15 cellular contexts compared by ENCODE assay signal in genomic region chr5:42360061-42360460, GRCh38.
DNase-seq lines count a peak whose midpoint lies in the region; ATAC-seq and TF ChIP-seq lines count a peak whose summit lies in the region.
"Had no signal": no experiment of that assay in that cellular context is flagged by ENCODE, and none has a peak within 500 bp of the region (broad histone marks: within the 10 kb centered on the region; RNA-seq: fewer than 3 reads in every experiment).

No MANE protein-coding gene starts in this region.

- TF ChIP-seq CTCF in AG10803 (conservative IDR thresholded peaks at IDR 0.05; ENCODE audit: low read length): no peak
- no peak for TF ChIP-seq CTCF in neural progenitor cell (IDR thresholded peaks at IDR 0.05)

- H3K9me3 Mint-ChIP-seq in neural progenitor cell: peaks cover 14% of the 10 kb centered on the region
- peaks cover 6% of the 10 kb centered on the region for H3K9me3 Mint-ChIP-seq in natural killer cell treated with Interleukin-12 subunit alpha and Interleukin-12 subunit beta and Interleukin-15 and Interleukin-18, amount 100 ng/mL, for 72 hours
- no peaks in the 10 kb centered on the region for H3K9me3 Mint-ChIP-seq in effector memory CD8-positive, alpha-beta T cell
- H3K9me3 Mint-ChIP-seq: activated T-helper 2 cell treated with anti-CD3 and anti-CD28 coated beads, Interferon-gamma antibody, Interleukin-2, Interleukin-4, amounts not matched to agents 10 μg/mL and 5 μg/mL and 100 μg/mL, durations not matched to agents 14 hours and 24 hours and 36 hours had no signal

- DNase-seq in AG10803 (ENCODE audit: low read depth): peak; percentile 30
- peak; percentile 37 for DNase-seq in M059J (ENCODE audit: low read depth)
- DNase-seq in fibroblast of gingiva (ENCODE audit: low read depth): peak; percentile 89
- no peak for DNase-seq in neural progenitor cell (ENCODE audit: low spot score)
- DNase-seq in MG63: no peak
- no peak for DNase-seq in natural killer cell treated with Interleukin-12 subunit alpha and Interleukin-12 subunit beta and Interleukin-15 and Interleukin-18, amount 100 ng/mL, for 72 hours (ENCODE audit: low spot score)
- DNase-seq in effector memory CD8-positive, alpha-beta T cell: no peak
- DNase-seq: activated CD4-positive, alpha-beta T cell treated with anti-CD3 and anti-CD28 coated beads, Interleukin-2, amount 50 U/mL, for 4 hours; effector CD4-positive, alpha-beta T cell; left cardiac atrium; natural killer cell; NCI-H2107 had no signal

- H3F3A ChIP-seq in neural progenitor cell (ENCODE audit: low read depth): peaks cover 17% of the 10 kb centered on the region

- H3K4me3 Mint-ChIP-seq in neural progenitor cell: no peak overlapping the region
- no peak overlapping the region for H3K4me3 Mint-ChIP-seq in natural killer cell treated with Interleukin-12 subunit alpha and Interleukin-12 subunit beta and Interleukin-15 and Interleukin-18, amount 100 ng/mL, for 72 hours
- H3K4me3 Mint-ChIP-seq in effector memory CD8-positive, alpha-beta T cell: no peak overlapping the region
- H3K4me3 Mint-ChIP-seq: natural killer cell had no signal

- no peak overlapping the region for H2AFZ ChIP-seq in neural progenitor cell (replicated peaks)

- H3K27me3 ChIP-seq in neural progenitor cell: no peaks in the 10 kb centered on the region
- no peaks in the 10 kb centered on the region for H3K27me3 ChIP-seq in MG63

- H3K79me2 ChIP-seq in neural progenitor cell (ENCODE audit: low read depth): no peaks in the 10 kb centered on the region

- no peak overlapping the region for H3K27ac ChIP-seq in neural progenitor cell

- peaks cover 18% of the 10 kb centered on the region for H3K4me1 ChIP-seq in neural progenitor cell

- H3K9ac ChIP-seq in neural progenitor cell: no peak overlapping the region

- peak overlapping the region; percentile 19 for H3K27ac Mint-ChIP-seq in neural progenitor cell
- no peak overlapping the region for H3K27ac Mint-ChIP-seq in natural killer cell treated with Interleukin-12 subunit alpha and Interleukin-12 subunit beta and Interleukin-15 and Interleukin-18, amount 100 ng/mL, for 72 hours
- no peak overlapping the region for H3K27ac Mint-ChIP-seq in effector memory CD8-positive, alpha-beta T cell
- H3K27ac Mint-ChIP-seq: activated T-helper 2 cell treated with anti-CD3 and anti-CD28 coated beads, Interferon-gamma antibody, Interleukin-2, Interleukin-4, amounts not matched to agents 10 μg/mL and 5 μg/mL and 100 μg/mL, durations not matched to agents 14 hours and 24 hours and 36 hours; natural killer cell had no signal

- H3K4me2 ChIP-seq in neural progenitor cell: peak overlapping the region; percentile 29

- ATAC-seq in natural killer cell treated with Interleukin-12 subunit alpha and Interleukin-12 subunit beta and Interleukin-15 and Interleukin-18, amount 100 ng/mL, for 72 hours: no peak
- ATAC-seq in effector memory CD8-positive, alpha-beta T cell (replicated peaks): no peak
- ATAC-seq in HG02840 (IDR thresholded peaks at IDR 0.05; ENCODE audit: low FRiP score, unreplicated experiment): no peak
- ATAC-seq: natural killer cell had no signal

- H3K27me3 Mint-ChIP-seq in neural progenitor cell (ENCODE audit: insufficient read depth, low read depth): peaks cover 3% of the 10 kb centered on the region
- no peaks in the 10 kb centered on the region for H3K27me3 Mint-ChIP-seq in natural killer cell treated with Interleukin-12 subunit alpha and Interleukin-12 subunit beta and Interleukin-15 and Interleukin-18, amount 100 ng/mL, for 72 hours
- H3K27me3 Mint-ChIP-seq in effector memory CD8-positive, alpha-beta T cell: no peaks in the 10 kb centered on the region

- no peak overlapping the region for H3K4me3 ChIP-seq in AG10803 (ENCODE audit: low read length)
- no peak overlapping the region for H3K4me3 ChIP-seq in neural progenitor cell
- no peak overlapping the region for H3K4me3 ChIP-seq in MG63
- H3K4me3 ChIP-seq: skin epidermis had no signal

- H3K9me3 ChIP-seq in neural progenitor cell (ENCODE audit: low read depth): no peaks in the 10 kb centered on the region
- no peaks in the 10 kb centered on the region for H3K9me3 ChIP-seq in MG63

- no peaks in the 10 kb centered on the region for H3K36me3 ChIP-seq in neural progenitor cell
- H3K36me3 ChIP-seq in MG63: no peaks in the 10 kb centered on the region

- H3K4me1 Mint-ChIP-seq in neural progenitor cell: peaks cover 24% of the 10 kb centered on the region
- no peaks in the 10 kb centered on the region for H3K4me1 Mint-ChIP-seq in natural killer cell treated with Interleukin-12 subunit alpha and Interleukin-12 subunit beta and Interleukin-15 and Interleukin-18, amount 100 ng/mL, for 72 hours (ENCODE audit: low read depth in 2 of 2)
- H3K4me1 Mint-ChIP-seq in effector memory CD8-positive, alpha-beta T cell (ENCODE audit: low read depth in 2 of 2): no peaks in the 10 kb centered on the region
- H3K4me1 Mint-ChIP-seq: natural killer cell had no signal

- no peaks in the 10 kb centered on the region for H3K36me3 Mint-ChIP-seq in neural progenitor cell
- H3K36me3 Mint-ChIP-seq in natural killer cell treated with Interleukin-12 subunit alpha and Interleukin-12 subunit beta and Interleukin-15 and Interleukin-18, amount 100 ng/mL, for 72 hours: peaks cover 4% of the 10 kb centered on the region
- no peaks in the 10 kb centered on the region for H3K36me3 Mint-ChIP-seq in effector memory CD8-positive, alpha-beta T cell (ENCODE audit: insufficient read depth)
- H3K36me3 Mint-ChIP-seq: natural killer cell had no signal

- no peaks in the 10 kb centered on the region for H4K20me1 ChIP-seq in neural progenitor cell (ENCODE audit: low read depth)

Comparison
In these comparisons a context has a peak if more than half of its experiments do, and no peak if none do; other contexts are left out.
1. DNase-seq: peak in AG10803 (single experiment), M059J (single experiment) and fibroblast of gingiva (single experiment); none in neural progenitor cell (single experiment), MG63 (single experiment), natural killer cell treated with Interleukin-12 subunit alpha and Interleukin-12 subunit beta and Interleukin-15 and Interleukin-18, amount 100 ng/mL, for 72 hours (single experiment) and effector memory CD8-positive, alpha-beta T cell (0 of 3).